Comparison of ENCODE assay signal across 9 cellular contexts in the genomic region with DNA sequence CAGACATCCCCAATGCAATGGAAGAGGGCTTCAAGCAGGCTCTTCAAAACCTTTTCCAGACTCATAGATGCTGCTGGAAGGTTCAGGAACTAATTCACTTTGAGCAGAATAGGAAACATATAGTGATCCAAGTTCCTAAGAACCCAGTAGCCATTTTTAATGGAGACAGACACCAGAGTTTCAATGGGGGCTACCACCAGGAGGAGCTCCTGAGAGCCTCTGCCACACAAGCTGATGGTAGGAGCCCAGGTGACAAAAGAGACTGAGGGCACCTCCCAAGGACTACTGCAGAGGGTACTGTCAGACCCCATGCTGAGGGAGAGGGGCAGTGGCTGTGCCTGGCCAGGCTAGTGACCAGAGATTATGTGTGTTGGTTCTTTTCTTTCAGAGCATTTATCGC. TPM values are rescaled to one million over a fixed set of nuclear protein-coding genes. Genes with fewer than 3 reads are reported as not detected.
DNase-seq lines count a peak whose midpoint lies in the region; ATAC-seq and TF ChIP-seq lines count a peak whose summit lies in the region.
"Had no signal": no experiment of that assay in that cellular context is flagged by ENCODE, and none has a peak within 500 bp of the region (broad histone marks: within the 10 kb centered on the region; RNA-seq: fewer than 3 reads in every experiment).

No MANE protein-coding gene starts in this region.

- H3K79me2 ChIP-seq in SK-N-SH (ENCODE audit: insufficient read depth) = no peaks in the 10 kb centered on the region

- H3K4me2 ChIP-seq in SK-N-SH = no peak overlapping the region

- no peaks in the 10 kb centered on the region for H3K9me3 ChIP-seq in SK-N-SH

- CTCF ChIA-PET in SK-N-SH (lab: Yijun Ruan, JAX) = interaction anchor here (1.0 kb wide), 1 partner anchor 10 kb away, joined by 3 read pairs; no protein-coding TSS in a partner anchor

- H3K4me3 ChIP-seq in SK-N-SH (ENCODE audit: low read depth in 2 of 2, low read length in 1 of 2) (no peak overlapping the region), epithelial cell of esophagus (ENCODE audit: low read length) (no peak overlapping the region)

- H3K4me3 Mint-ChIP-seq in T-helper 2 cell treated with Interferon-gamma antibody and Interleukin-4, amounts not matched to agents 5 μg/mL and 100 μg/mL, for 36 hours = no peak overlapping the region

- peak; percentile 31; the same call in 1 of the 2 replicates for TF ChIP-seq CTCF in SK-N-SH (IDR thresholded peaks at IDR 0.05)
- TF ChIP-seq CTCF in epithelial cell of esophagus (IDR thresholded peaks at IDR 0.05; ENCODE audit: insufficient read depth, low read depth, low read length, missing control alignments) = peak; percentile 40

- POLR2A ChIA-PET in SK-N-SH (lab: Yijun Ruan, JAX) = no interaction called here

- H3F3A ChIP-seq in SK-N-SH (replicated peaks; ENCODE audit: insufficient read depth) = no peaks in the 10 kb centered on the region

- H2AFZ ChIP-seq in SK-N-SH (ENCODE audit: low read depth) = no peak overlapping the region

- DNase-seq in SK-N-SH (no peak), epithelial cell of esophagus (ENCODE audit: low read depth) (peak; percentile 29), GDM1 (lab: John Stamatoyannopoulos, UW) (no peak)
- DNase-seq in T-helper 2 cell treated with Interferon-gamma antibody and Interleukin-4, amounts not matched to agents 5 μg/mL and 100 μg/mL, for 36 hours (ENCODE audit: low spot score) = peak; percentile 20
- peak; percentile 12 for DNase-seq in stimulated activated CD8-positive, alpha-beta memory T cell treated with anti-CD3 and anti-CD28 coated beads, Interleukin-7, amount 100 ng/mL, for 24 hours (ENCODE audit: low read depth)

- WGBS in SK-N-SH (ENCODE audit: low lambda C conversion rate) = 0% methylated on average over 1 of the region's 1 CpG

- no peaks in the 10 kb centered on the region for H3K36me3 ChIP-seq in SK-N-SH (replicated peaks in 1 of 2; ENCODE audit: control insufficient read depth in 1 of 2, insufficient read depth in 2 of 2, low read length in 1 of 2)

- no peaks in the 10 kb centered on the region for H4K20me1 ChIP-seq in SK-N-SH (ENCODE audit: insufficient read depth)

- TF ChIP-seq EP300 in SK-N-SH (IDR thresholded peaks at IDR 0.05; ENCODE audit: borderline replicate concordance in 1 of 2, low read depth in 1 of 2, low read length in 1 of 2) = no peak

- H3K4me1 Mint-ChIP-seq in T-helper 2 cell treated with Interferon-gamma antibody and Interleukin-4, amounts not matched to agents 5 μg/mL and 100 μg/mL, for 36 hours (ENCODE audit: low read depth) = peaks cover 30% of the 10 kb centered on the region

- H3K9me3 Mint-ChIP-seq in T-helper 2 cell treated with Interferon-gamma antibody and Interleukin-4, amounts not matched to agents 5 μg/mL and 100 μg/mL, for 36 hours = no peaks in the 10 kb centered on the region

- ATAC-seq in SK-N-SH treated with all-trans-retinoic acid at 6 μM for 48 hours (no peak), HG03342 (IDR thresholded peaks at IDR 0.05; ENCODE audit: unreplicated experiment) (no peak), GM21576 (IDR thresholded peaks at IDR 0.05; ENCODE audit: unreplicated experiment) (no peak)

- no peak overlapping the region for H3K9ac ChIP-seq in SK-N-SH

- H3K4me1 ChIP-seq in SK-N-SH (ENCODE audit: control insufficient read depth in 1 of 2, insufficient read depth in 2 of 2, low read depth in 1 of 2, low read length in 1 of 2) = no peaks in the 10 kb centered on the region

- peaks cover 4% of the 10 kb centered on the region for H3K36me3 Mint-ChIP-seq in T-helper 2 cell treated with Interferon-gamma antibody and Interleukin-4, amounts not matched to agents 5 μg/mL and 100 μg/mL, for 36 hours (ENCODE audit: low read depth)

- H3K27ac Mint-ChIP-seq in T-helper 2 cell treated with Interferon-gamma antibody and Interleukin-4, amounts not matched to agents 5 μg/mL and 100 μg/mL, for 36 hours = no peak overlapping the region

- no peaks in the 10 kb centered on the region for H3K27me3 Mint-ChIP-seq in T-helper 2 cell treated with Interferon-gamma antibody and Interleukin-4, amounts not matched to agents 5 μg/mL and 100 μg/mL, for 36 hours (ENCODE audit: low read depth)

- no peaks in the 10 kb centered on the region for H3K27me3 ChIP-seq in SK-N-SH (ENCODE audit: insufficient read depth)

- no peak for TF ChIP-seq RAD21 in SK-N-SH (IDR thresholded peaks at IDR 0.05; ENCODE audit: low read length)

- no peak overlapping the region for H3K27ac ChIP-seq in SK-N-SH (ENCODE audit: low read depth in 2 of 2, low read length in 1 of 2)

- no peaks in the 10 kb centered on the region for H3K9me2 ChIP-seq in SK-N-SH

TF ChIP-seq in SK-N-SH, 30 proteins besides CTCF, POLR2A, EP300 and RAD21 (continues in another document):
- TF ChIP-seq YY1 (IDR thresholded peaks at IDR 0.05; ENCODE audit: low read depth) (no peak), RXRA (IDR thresholded peaks at IDR 0.05; ENCODE audit: borderline replicate concordance, low read depth) (no peak), FOXJ3 (CRISPR knock-in tag; IDR thresholded peaks at IDR 0.05) (no peak), NFIC (IDR thresholded peaks at IDR 0.05; ENCODE audit: borderline replicate concordance) (no peak), GATA2 (CRISPR knock-in tag; IDR thresholded peaks at IDR 0.05) (no peak), TCF12 (IDR thresholded peaks at IDR 0.05) (no peak), SIN3A (IDR thresholded peaks at IDR 0.05; ENCODE audit: borderline replicate concordance, low read depth, low read length) (no peak)
- TF ChIP-seq, protein P1, sequence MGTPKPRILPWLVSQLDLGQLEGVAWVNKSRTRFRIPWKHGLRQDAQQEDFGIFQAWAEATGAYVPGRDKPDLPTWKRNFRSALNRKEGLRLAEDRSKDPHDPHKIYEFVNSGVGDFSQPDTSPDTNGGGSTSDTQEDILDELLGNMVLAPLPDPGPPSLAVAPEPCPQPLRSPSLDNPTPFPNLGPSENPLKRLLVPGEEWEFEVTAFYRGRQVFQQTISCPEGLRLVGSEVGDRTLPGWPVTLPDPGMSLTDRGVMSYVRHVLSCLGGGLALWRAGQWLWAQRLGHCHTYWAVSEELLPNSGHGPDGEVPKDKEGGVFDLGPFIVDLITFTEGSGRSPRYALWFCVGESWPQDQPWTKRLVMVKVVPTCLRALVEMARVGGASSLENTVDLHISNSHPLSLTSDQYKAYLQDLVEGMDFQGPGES (IDR thresholded peaks at IDR 0.05; ENCODE audit: low read depth, low read length) = no peak
- TF ChIP-seq, protein P2, sequence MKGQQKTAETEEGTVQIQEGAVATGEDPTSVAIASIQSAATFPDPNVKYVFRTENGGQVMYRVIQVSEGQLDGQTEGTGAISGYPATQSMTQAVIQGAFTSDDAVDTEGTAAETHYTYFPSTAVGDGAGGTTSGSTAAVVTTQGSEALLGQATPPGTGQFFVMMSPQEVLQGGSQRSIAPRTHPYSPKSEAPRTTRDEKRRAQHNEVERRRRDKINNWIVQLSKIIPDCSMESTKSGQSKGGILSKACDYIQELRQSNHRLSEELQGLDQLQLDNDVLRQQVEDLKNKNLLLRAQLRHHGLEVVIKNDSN (IDR thresholded peaks at IDR 0.05; ENCODE audit: borderline replicate concordance, low read depth) = no peak
- TF ChIP-seq, protein P3, sequence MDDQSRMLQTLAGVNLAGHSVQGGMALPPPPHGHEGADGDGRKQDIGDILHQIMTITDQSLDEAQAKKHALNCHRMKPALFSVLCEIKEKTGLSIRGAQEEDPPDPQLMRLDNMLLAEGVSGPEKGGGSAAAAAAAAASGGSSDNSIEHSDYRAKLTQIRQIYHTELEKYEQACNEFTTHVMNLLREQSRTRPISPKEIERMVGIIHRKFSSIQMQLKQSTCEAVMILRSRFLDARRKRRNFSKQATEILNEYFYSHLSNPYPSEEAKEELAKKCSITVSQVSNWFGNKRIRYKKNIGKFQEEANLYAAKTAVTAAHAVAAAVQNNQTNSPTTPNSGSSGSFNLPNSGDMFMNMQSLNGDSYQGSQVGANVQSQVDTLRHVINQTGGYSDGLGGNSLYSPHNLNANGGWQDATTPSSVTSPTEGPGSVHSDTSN (IDR thresholded peaks at IDR 0.05) = no peak

TF ChIP-seq in SK-N-SH treated with all-trans-retinoic acid at 6 μM for 48 hours, 23 proteins besides CTCF, POLR2A, EP300 and RAD21 (continues in another document):
- TF ChIP-seq, protein P4, sequence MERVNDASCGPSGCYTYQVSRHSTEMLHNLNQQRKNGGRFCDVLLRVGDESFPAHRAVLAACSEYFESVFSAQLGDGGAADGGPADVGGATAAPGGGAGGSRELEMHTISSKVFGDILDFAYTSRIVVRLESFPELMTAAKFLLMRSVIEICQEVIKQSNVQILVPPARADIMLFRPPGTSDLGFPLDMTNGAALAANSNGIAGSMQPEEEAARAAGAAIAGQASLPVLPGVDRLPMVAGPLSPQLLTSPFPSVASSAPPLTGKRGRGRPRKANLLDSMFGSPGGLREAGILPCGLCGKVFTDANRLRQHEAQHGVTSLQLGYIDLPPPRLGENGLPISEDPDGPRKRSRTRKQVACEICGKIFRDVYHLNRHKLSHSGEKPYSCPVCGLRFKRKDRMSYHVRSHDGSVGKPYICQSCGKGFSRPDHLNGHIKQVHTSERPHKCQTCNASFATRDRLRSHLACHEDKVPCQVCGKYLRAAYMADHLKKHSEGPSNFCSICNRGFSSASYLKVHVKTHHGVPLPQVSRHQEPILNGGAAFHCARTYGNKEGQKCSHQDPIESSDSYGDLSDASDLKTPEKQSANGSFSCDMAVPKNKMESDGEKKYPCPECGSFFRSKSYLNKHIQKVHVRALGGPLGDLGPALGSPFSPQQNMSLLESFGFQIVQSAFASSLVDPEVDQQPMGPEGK (CRISPR knock-in tag; IDR thresholded peaks at IDR 0.05; ENCODE audit: borderline replicate concordance) = no peak
- no peak for TF ChIP-seq ZNF565 (CRISPR knock-in tag; conservative IDR thresholded peaks at IDR 0.05; ENCODE audit: low read depth)

RNA-seq across cellular contexts. Expression of a gene that starts 45.9 kb away (rescaled TPM):
- polyA plus RNA-seq in SK-N-SH (2012; rRNA removed) = not detected in 2 replicates
- not detected in 2 replicates for polyA plus RNA-seq in SK-N-SH (2012; cell fraction: cytosol; rRNA removed)
- polyA plus RNA-seq in SK-N-SH (2012; cell fraction: nucleus; rRNA removed) = not detected in 2 replicates
- polyA plus RNA-seq: urinary bladder had no signal

Comparison
In these comparisons a context has a peak if more than half of its experiments do, and no peak if none do; other contexts are left out.
1. DNase-seq: peak in T-helper 2 cell treated with Interferon-gamma antibody and Interleukin-4, amounts not matched to agents 5 μg/mL and 100 μg/mL, for 36 hours (single experiment), epithelial cell of esophagus (single experiment) and stimulated activated CD8-positive, alpha-beta memory T cell treated with anti-CD3 and anti-CD28 coated beads, Interleukin-7, amount 100 ng/mL, for 24 hours (single experiment); none in SK-N-SH (single experiment) and GDM1 (single experiment).